Comparison of ENCODE assay signal across 8 cellular contexts in the genomic region with DNA sequence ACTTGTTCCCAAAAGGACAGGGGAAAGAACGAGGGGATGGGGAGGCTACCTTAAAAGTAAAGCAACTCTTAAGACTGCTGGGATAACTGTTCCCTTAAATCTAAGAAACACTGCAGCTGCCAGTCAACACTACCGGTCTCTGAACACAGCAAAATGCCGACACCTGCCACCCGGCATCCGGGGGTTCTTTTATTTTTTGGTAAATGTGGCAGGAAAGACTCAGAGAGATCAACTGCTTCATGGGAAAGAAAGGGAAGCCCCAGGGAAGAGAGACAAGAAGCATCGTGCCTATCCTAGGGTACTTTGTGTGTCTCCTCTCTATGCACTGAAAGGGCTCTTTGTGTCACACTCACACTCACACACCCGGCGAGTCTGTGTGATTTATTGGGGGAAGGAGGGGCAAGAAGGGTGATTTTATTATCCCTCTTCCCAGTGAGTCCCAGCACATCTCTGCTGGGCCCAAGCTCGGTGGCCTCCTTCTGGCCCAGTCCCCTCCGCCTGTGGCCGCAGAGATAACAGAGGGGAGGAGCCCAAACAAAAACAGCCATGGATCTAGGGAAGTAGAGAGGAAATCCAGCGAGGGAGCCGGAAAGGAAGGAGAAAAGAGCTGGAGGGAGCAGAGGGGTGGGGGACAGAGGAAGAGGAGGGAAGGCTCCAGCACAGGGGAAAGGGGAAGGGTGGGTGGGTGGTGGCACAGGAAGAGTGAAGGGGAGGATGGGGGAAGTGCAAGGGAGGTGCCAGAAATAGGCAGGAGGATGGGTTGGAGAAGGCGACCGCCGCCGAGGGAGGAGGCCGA. TPM values are rescaled to one million over a fixed set of nuclear protein-coding genes. Genes with fewer than 3 reads are reported as not detected.
DNase-seq lines count a peak whose midpoint lies in the region; ATAC-seq and TF ChIP-seq lines count a peak whose summit lies in the region.

No MANE protein-coding gene starts in this region.

- H3K27me3 Mint-ChIP-seq in T-helper 2 cell treated with Interferon-gamma antibody and Interleukin-4, amounts not matched to agents 5 μg/mL and 100 μg/mL, for 36 hours (ENCODE audit: low read depth) = no peaks in the 10 kb centered on the region

- H3K27ac ChIP-seq in ectodermal cell (ENCODE audit: insufficient read depth, low read depth, low read length, poor library complexity, severe bottlenecking) = peak overlapping the region; percentile 86
- peak overlapping the region in 1 of 3 donors; percentile 52 for H3K27ac ChIP-seq in right lobe of liver
- peak overlapping the region; percentile 96 for H3K27ac ChIP-seq in substantia nigra (ENCODE audit: low read depth, low read length, poor library complexity, severe bottlenecking)

- H3K36me3 ChIP-seq in ectodermal cell (ENCODE audit: control insufficient read depth, insufficient read depth, low read length) (no peaks in the 10 kb centered on the region), right lobe of liver (no peaks in the 10 kb centered on the region)

- peak overlapping the region; percentile 92 for H3K27ac Mint-ChIP-seq in T-helper 2 cell treated with Interferon-gamma antibody and Interleukin-4, amounts not matched to agents 5 μg/mL and 100 μg/mL, for 36 hours

- no peak for TF ChIP-seq CTCF in right lobe of liver (IDR thresholded peaks at IDR 0.05)

- WGBS in ectodermal cell, 2 experiments = 0 to 2% methylated on average over 16 to 18 of the region's 18 CpGs
- WGBS in right lobe of liver (ENCODE audit: insufficient coverage, low coverage, low lambda C conversion rate, missing lambda C conversion rate) = 8% methylated on average over 18 of the region's 18 CpGs

- DNase-seq in COLO668 (lab: John Stamatoyannopoulos, UW; ENCODE audit: unreplicated experiment) = peak; percentile 47
- DNase-seq in T-helper 2 cell treated with Interferon-gamma antibody and Interleukin-4, amounts not matched to agents 5 μg/mL and 100 μg/mL, for 36 hours (ENCODE audit: low spot score) = no peak
- no peak for DNase-seq in right lobe of liver
- peak in 41 of 49 donors; percentile 10 to 83 (median 58) for DNase-seq in substantia nigra (lab: John Stamatoyannopoulos, UW)
- no peak for DNase-seq in NCI-H510A (lab: John Stamatoyannopoulos, UW)

- intact Hi-C loops in right lobe of liver (cut with DNase I) = no loop called here

- no peaks in the 10 kb centered on the region for H3K9me3 ChIP-seq in ectodermal cell (ENCODE audit: control insufficient read depth, low read length)
- no peaks in the 10 kb centered on the region for H3K9me3 ChIP-seq in right lobe of liver

- ATAC-seq in HG03571 (IDR thresholded peaks at IDR 0.05; ENCODE audit: unreplicated experiment) (peak; percentile 2), right lobe of liver (peak in 2 of 4 donors; percentile 3 to 4), HG03342 (IDR thresholded peaks at IDR 0.05; ENCODE audit: unreplicated experiment) (no peak)

- no peaks in the 10 kb centered on the region for H3K9me3 Mint-ChIP-seq in T-helper 2 cell treated with Interferon-gamma antibody and Interleukin-4, amounts not matched to agents 5 μg/mL and 100 μg/mL, for 36 hours

- peaks cover 43% of the 10 kb centered on the region for H3K4me1 Mint-ChIP-seq in T-helper 2 cell treated with Interferon-gamma antibody and Interleukin-4, amounts not matched to agents 5 μg/mL and 100 μg/mL, for 36 hours (ENCODE audit: low read depth)

- H3K27me3 ChIP-seq in ectodermal cell (ENCODE audit: control insufficient read depth, insufficient read depth, low read length, poor library complexity, severe bottlenecking) (no peaks in the 10 kb centered on the region), right lobe of liver (peaks cover 0 to 11% of the 10 kb centered on the region in 2 donors)

- H3K4me3 Mint-ChIP-seq in T-helper 2 cell treated with Interferon-gamma antibody and Interleukin-4, amounts not matched to agents 5 μg/mL and 100 μg/mL, for 36 hours = peak overlapping the region; percentile 95

- H3K4me1 ChIP-seq in ectodermal cell (ENCODE audit: control insufficient read depth, insufficient read depth, low read length) (peaks cover 30% of the 10 kb centered on the region), right lobe of liver (peaks cover 0 to 8% (median 0%) of the 10 kb centered on the region in 4 donors)

- no peak for TF ChIP-seq POLR2A in right lobe of liver (IDR thresholded peaks at IDR 0.05)

- H3K4me3 ChIP-seq in ectodermal cell (ENCODE audit: insufficient read depth, low read depth, low read length) (peak overlapping the region; percentile 75), right lobe of liver (peak overlapping the region; percentile 51 to 62 (median 52))

- peaks cover 9% of the 10 kb centered on the region for H3K36me3 Mint-ChIP-seq in T-helper 2 cell treated with Interferon-gamma antibody and Interleukin-4, amounts not matched to agents 5 μg/mL and 100 μg/mL, for 36 hours (ENCODE audit: low read depth)

RNA-seq across cellular contexts. Expression of a gene that starts 1.3 kb away (rescaled TPM):
- 174 TPM for polyA plus RNA-seq in ectodermal cell (2013, experiment 1 of 4)
- 163 TPM for polyA plus RNA-seq in ectodermal cell (2013, experiment 2 of 4)
- 134 TPM for polyA plus RNA-seq in ectodermal cell (2013, experiment 3 of 4)
- polyA plus RNA-seq in ectodermal cell (2013, experiment 4 of 4) = 143 TPM
- total RNA-seq in right lobe of liver = 10 to 100 TPM; 16.8 to 33.7 (median 23.5) TPM

Comparison
In these comparisons a context has a peak if more than half of its experiments do, and no peak if none do; other contexts are left out.
1. DNase-seq: peak in COLO668 (single experiment) and substantia nigra (41 of 49); none in T-helper 2 cell treated with Interferon-gamma antibody and Interleukin-4, amounts not matched to agents 5 μg/mL and 100 μg/mL, for 36 hours (single experiment), right lobe of liver (0 of 3) and NCI-H510A (single experiment).